In genomic region chr4:112288455-112288854, GRCh38 we compare ENCODE assay signal across 10 cellular contexts. TPM values are rescaled to one million over a fixed set of nuclear protein-coding genes. Genes with fewer than 3 reads are reported as not detected.
DNase-seq lines count a peak whose midpoint lies in the region; ATAC-seq and TF ChIP-seq lines count a peak whose summit lies in the region.
"Had no signal": no experiment of that assay in that cellular context is flagged by ENCODE, and none has a peak within 500 bp of the region (broad histone marks: within the 10 kb centered on the region; RNA-seq: fewer than 3 reads in every experiment).

No MANE protein-coding gene starts in this region.

- H3K27me3 ChIP-seq in CD4-positive, alpha-beta T cell (ENCODE audit: control insufficient read depth, insufficient read depth, low read length): no peaks in the 10 kb centered on the region
- no peaks in the 10 kb centered on the region for H3K27me3 ChIP-seq in vagina
- no peaks in the 10 kb centered on the region for H3K27me3 ChIP-seq in Peyer's patch

- H3K9me3 ChIP-seq in CD4-positive, alpha-beta T cell (ENCODE audit: control insufficient read depth, low read length): no peaks in the 10 kb centered on the region
- H3K9me3 ChIP-seq in vagina (no peaks in the 10 kb centered on the region), Peyer's patch (no peaks in the 10 kb centered on the region)

- TF ChIP-seq CTCF in CD4-positive, alpha-beta T cell (IDR thresholded peaks at IDR 0.05): no peak
- TF ChIP-seq CTCF in vagina (IDR thresholded peaks at IDR 0.05) (no peak), Peyer's patch (IDR thresholded peaks at IDR 0.05) (no peak), osteocyte (IDR thresholded peaks at IDR 0.05) (no peak)

- POLR2A ChIA-PET in CD4-positive, alpha-beta T cell (lab: Charles Lee): interaction anchor here (0.7 to 5.6 kb wide), 5 partner anchors 9 to 349 kb away, joined by 3 to 137 read pairs (median 5); partner anchors contain the start of gene ALPK1
- POLR2A ChIA-PET in activated CD4-positive, alpha-beta memory T cell treated with anti-CD3 and anti-CD28 coated beads for 36 hours (lab: Charles Lee): interaction anchor here (1.2 to 1.9 kb wide), 4 partner anchors 9 to 228 kb away, joined by 3 to 10 read pairs (median 5); partner anchors contain the start of genes ALPK1 and NEUROG2

- H3K4me3 Mint-ChIP-seq in CD4-positive, alpha-beta T cell: peak overlapping the region; percentile 73
- peak overlapping the region; percentile 60 for H3K4me3 Mint-ChIP-seq in activated CD4-positive, alpha-beta memory T cell treated with anti-CD3 and anti-CD28 coated beads for 36 hours
- H3K4me3 Mint-ChIP-seq in osteocyte (ENCODE audit: unreplicated experiment): no peak overlapping the region

- H3K9me3 Mint-ChIP-seq in CD4-positive, alpha-beta T cell: no peaks in the 10 kb centered on the region
- no peaks in the 10 kb centered on the region for H3K9me3 Mint-ChIP-seq in activated CD4-positive, alpha-beta memory T cell treated with anti-CD3 and anti-CD28 coated beads for 36 hours
- H3K9me3 Mint-ChIP-seq in osteocyte (ENCODE audit: unreplicated experiment): no peaks in the 10 kb centered on the region

- no peaks in the 10 kb centered on the region for H3K36me3 ChIP-seq in vagina
- H3K36me3 ChIP-seq in Peyer's patch: no peaks in the 10 kb centered on the region

- no peak for DNase-seq in CD4-positive, alpha-beta T cell
- no peak for DNase-seq in activated CD4-positive, alpha-beta memory T cell treated with anti-CD3 and anti-CD28 coated beads for 36 hours
- DNase-seq in activated CD4-positive, CD25-positive, alpha-beta regulatory T cell treated with anti-CD3 and anti-CD28 coated beads, Interleukin-2, amount 50 U/mL, for 72 hours: no peak
- DNase-seq in vagina (ENCODE audit: extremely low spot score in 2 of 2) (no peak), Peyer's patch (no peak), osteocyte (ENCODE audit: extremely low spot score, unreplicated experiment) (no peak)
- DNase-seq: NCI-H2107 had no signal

- H3K4me1 Mint-ChIP-seq in CD4-positive, alpha-beta T cell (ENCODE audit: low read depth): peaks cover 52% of the 10 kb centered on the region
- peaks cover 42% of the 10 kb centered on the region for H3K4me1 Mint-ChIP-seq in activated CD4-positive, alpha-beta memory T cell treated with anti-CD3 and anti-CD28 coated beads for 36 hours (ENCODE audit: low read depth)
- peaks cover 18% of the 10 kb centered on the region for H3K4me1 Mint-ChIP-seq in osteocyte (ENCODE audit: unreplicated experiment)

- no peak overlapping the region for H3K4me3 ChIP-seq in vagina
- no peak overlapping the region for H3K4me3 ChIP-seq in Peyer's patch

- peaks cover 17% of the 10 kb centered on the region for H3K4me1 ChIP-seq in vagina
- peaks cover 0 to 29% (median 4%) of the 10 kb centered on the region in 4 donors for H3K4me1 ChIP-seq in Peyer's patch

- peaks cover 13% of the 10 kb centered on the region for H3K36me3 Mint-ChIP-seq in CD4-positive, alpha-beta T cell (ENCODE audit: low read depth)
- H3K36me3 Mint-ChIP-seq in activated CD4-positive, alpha-beta memory T cell treated with anti-CD3 and anti-CD28 coated beads for 36 hours: peaks cover 13% of the 10 kb centered on the region
- H3K36me3 Mint-ChIP-seq in osteocyte (ENCODE audit: unreplicated experiment): no peaks in the 10 kb centered on the region

- H3K27me3 Mint-ChIP-seq in CD4-positive, alpha-beta T cell: no peaks in the 10 kb centered on the region
- no peaks in the 10 kb centered on the region for H3K27me3 Mint-ChIP-seq in activated CD4-positive, alpha-beta memory T cell treated with anti-CD3 and anti-CD28 coated beads for 36 hours
- no peaks in the 10 kb centered on the region for H3K27me3 Mint-ChIP-seq in osteocyte (ENCODE audit: unreplicated experiment)

- ATAC-seq in CD4-positive, alpha-beta T cell (ENCODE audit: poor library complexity): peak; percentile 9
- peak; percentile 23 for ATAC-seq in GM19372 (IDR thresholded peaks at IDR 0.05; ENCODE audit: low read depth, unreplicated experiment)
- ATAC-seq in HG03095 (IDR thresholded peaks at IDR 0.05; ENCODE audit: unreplicated experiment): peak; percentile 24
- ATAC-seq: HCT116 had no signal

- intact Hi-C loops in CD4-positive, alpha-beta T cell (cut with DNase I, micrococcal nuclease): loop anchor here in 1 of 2 experiments (10.0 kb wide), 1 partner anchor 1476 kb away; the partner anchor contains the start of gene CAMK2D
- intact Hi-C loops in activated CD4-positive, alpha-beta memory T cell treated with anti-CD3 and anti-CD28 coated beads for 36 hours (cut with micrococcal nuclease): loop anchor here (1.0 to 10.0 kb wide), 8 partner anchors 9 to 1476 kb away; partner anchors contain the start of genes ALPK1, AP1AR and CAMK2D
- intact Hi-C loops in vagina (cut with DNase I): loop anchor here (10.0 kb wide), 1 partner anchor 54 kb away; the partner anchor contains the start of gene AP1AR

- peak overlapping the region; percentile 87 for H3K27ac Mint-ChIP-seq in CD4-positive, alpha-beta T cell
- peak overlapping the region; percentile 97 for H3K27ac Mint-ChIP-seq in activated CD4-positive, alpha-beta memory T cell treated with anti-CD3 and anti-CD28 coated beads for 36 hours
- H3K27ac Mint-ChIP-seq in osteocyte (ENCODE audit: unreplicated experiment): no peak overlapping the region

- peak overlapping the region; percentile 86 for H3K27ac ChIP-seq in CD4-positive, alpha-beta T cell (ENCODE audit: low read depth, low read length)
- H3K27ac ChIP-seq in vagina (no peak overlapping the region), Peyer's patch (peak overlapping the region in 2 of 4 donors; percentile 86 to 97)

- TF ChIP-seq POLR2A in vagina (IDR thresholded peaks at IDR 0.05) (no peak), Peyer's patch (IDR thresholded peaks at IDR 0.05) (no peak)

- CTCF ChIA-PET in CD4-positive, alpha-beta T cell (lab: Charles Lee): interaction anchor here (1.1 kb wide), 1 partner anchor 9 kb away, joined by 3 read pairs; no protein-coding TSS in a partner anchor
- CTCF ChIA-PET in activated CD4-positive, alpha-beta memory T cell treated with anti-CD3 and anti-CD28 coated beads for 36 hours (lab: Charles Lee): interaction anchor here (1.4 to 2.0 kb wide), 2 partner anchors 17 to 56 kb away, joined by 3 to 8 read pairs; partner anchors contain the start of gene AP1AR

RNA-seq across cellular contexts. Expression of gene TIFA, which starts 2.8 kb away (rescaled TPM):
- 10 to 100 TPM; 14.5 to 18.4 TPM for total RNA-seq in CD4-positive, alpha-beta T cell
- 10 to 100 TPM; 55.8 to 56.6 TPM for total RNA-seq in activated CD4-positive, alpha-beta memory T cell treated with anti-CD3 and anti-CD28 coated beads for 36 hours
- 5.9 TPM for total RNA-seq in vagina
- total RNA-seq in Peyer's patch: 1 to 10 TPM in 3 of 4 donors, under 1 TPM in 1; 0.47 to 6.8 (median 3.7) TPM
- total RNA-seq in osteocyte: 3.5 and 4.0 TPM in 2 replicates

RNA-seq across cellular contexts. Expression of gene ALPK1, which starts 8.7 kb away (rescaled TPM):
- 1 to 10 TPM; 8.2 to 9.5 TPM for total RNA-seq in CD4-positive, alpha-beta T cell
- total RNA-seq in activated CD4-positive, alpha-beta memory T cell treated with anti-CD3 and anti-CD28 coated beads for 36 hours: 10 to 100 TPM; 21.5 to 22.9 TPM
- total RNA-seq in vagina (32.2 TPM), Peyer's patch (10 to 100 TPM; 32.0 to 37.0 (median 36.2) TPM), osteocyte (8.3 and 9.1 TPM in 2 replicates)

RNA-seq across cellular contexts. Expression of gene AP1AR, which starts 56.9 kb away (rescaled TPM):
- total RNA-seq in CD4-positive, alpha-beta T cell: 1 to 10 TPM; 3.7 to 4.8 TPM
- 10 to 100 TPM; 15.4 to 19.1 TPM for total RNA-seq in activated CD4-positive, alpha-beta memory T cell treated with anti-CD3 and anti-CD28 coated beads for 36 hours
- 28.2 TPM for total RNA-seq in vagina
- total RNA-seq in Peyer's patch: 10 to 100 TPM; 18.2 to 46.1 (median 32.5) TPM
- total RNA-seq in osteocyte: 13.4 and 14.8 TPM in 2 replicates
